In the genomic region with DNA sequence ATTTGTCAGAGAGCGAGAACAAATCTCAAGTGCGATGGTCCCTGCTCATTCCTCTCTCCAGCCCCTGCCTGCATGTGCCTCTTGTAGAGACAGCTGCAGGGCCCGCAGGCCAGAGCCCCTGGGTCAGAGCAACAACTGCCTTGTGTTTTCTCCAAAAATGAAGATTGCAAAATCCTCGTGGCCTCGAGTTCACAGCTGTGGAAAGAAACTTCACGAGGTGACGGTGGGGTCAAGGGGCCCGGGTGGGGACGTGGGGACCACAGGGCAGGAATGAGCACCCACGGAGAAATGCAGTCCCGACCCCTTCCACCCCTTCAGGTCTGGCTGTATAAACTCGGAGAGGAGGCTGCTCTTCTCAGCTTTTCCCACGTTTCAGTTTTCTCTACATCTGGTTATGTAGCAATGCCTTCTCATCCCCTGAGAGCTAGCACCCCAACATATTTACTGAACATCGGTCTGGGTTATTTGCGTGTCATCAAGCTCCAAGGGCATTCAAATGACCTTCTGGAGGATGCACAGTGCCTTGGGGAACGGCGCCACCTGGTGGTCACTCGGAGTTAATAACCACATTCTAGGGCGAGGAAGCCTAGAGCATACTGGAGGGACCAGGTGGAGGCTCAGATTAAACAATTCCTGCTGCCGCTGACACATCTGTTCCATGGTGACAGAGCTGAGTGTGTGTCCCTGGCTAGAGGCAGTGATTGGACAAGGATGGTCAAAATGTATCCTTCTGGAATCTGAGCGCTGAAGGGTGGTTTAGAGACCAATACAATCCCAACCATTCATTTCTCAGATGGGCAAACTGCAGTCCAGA, we compare ENCODE assay signal across 8 cellular contexts.
DNase-seq lines count a peak whose midpoint lies in the region; ATAC-seq and TF ChIP-seq lines count a peak whose summit lies in the region.

No MANE protein-coding gene starts in this region.

- H3K36me3 ChIP-seq in ovary (no peaks in the 10 kb centered on the region), transverse colon (no peaks in the 10 kb centered on the region)

- H3K4me3 ChIP-seq in ovary (no peak overlapping the region), transverse colon (no peak overlapping the region)

- no peak for TF ChIP-seq EP300 in ovary (IDR thresholded peaks at IDR 0.05)
- TF ChIP-seq EP300 in transverse colon (IDR thresholded peaks at IDR 0.05; ENCODE audit: low read depth) = no peak

- H3K9me3 ChIP-seq in ovary = no peaks in the 10 kb centered on the region
- no peaks in the 10 kb centered on the region for H3K9me3 ChIP-seq in transverse colon

- in situ Hi-C loops in transverse colon (cut with MboI; ENCODE audit: low pct_ligation_motif_present in 1 of 4, low pct_unique_long_range_greater_than_20kb in 1 of 4, low sequenced_read_pairs in 3 of 4) = loop anchor here in 3 of 4 donors (10.0 to 25.0 kb wide), 6 partner anchors 132 to 1120 kb away; a partner anchor contains a TSS

- intact Hi-C loops in ovary (cut with DNase I) (loop anchor here (5.0 to 10.0 kb wide), 7 partner anchors 92 to 1122 kb away; a partner anchor contains a TSS), transverse colon (cut with DNase I; ENCODE audit: low total_unique reads) (loop anchor here (2.0 to 5.0 kb wide), 2 partner anchors 120 to 144 kb away; no protein-coding TSS in a partner anchor)

- peak; percentile 84 for ATAC-seq in GM21825 (IDR thresholded peaks at IDR 0.05; ENCODE audit: unreplicated experiment)

- TF ChIP-seq CTCF in ovary (IDR thresholded peaks at IDR 0.05) = peak; percentile 92 to 93 (median 93)
- TF ChIP-seq CTCF in transverse colon (IDR thresholded peaks at IDR 0.05) = peak; percentile 86 to 90 (median 87)

- H3K27me3 ChIP-seq in ovary = no peaks in the 10 kb centered on the region
- H3K27me3 ChIP-seq in transverse colon = no peaks in the 10 kb centered on the region

- peaks cover 14% of the 10 kb centered on the region for H3K4me1 ChIP-seq in ovary (ENCODE audit: insufficient read depth)
- no peaks in the 10 kb centered on the region for H3K4me1 ChIP-seq in transverse colon

- TF ChIP-seq POLR2A in ovary (IDR thresholded peaks at IDR 0.05) = no peak
- no peak for TF ChIP-seq POLR2A in transverse colon (IDR thresholded peaks at IDR 0.05)

- DNase-seq in ELR (ENCODE audit: low read depth) (peak; percentile 43), Kasumi-1 (lab: John Stamatoyannopoulos, UW) (peak; percentile 67), SHP77 (lab: John Stamatoyannopoulos, UW) (peak; percentile 77 to 83), globus pallidus (ENCODE audit: low spot score) (peak; percentile 71), ovary (peak; percentile 81 to 91 (median 86)), transverse colon (peak; percentile 82)
- peak; percentile 44 for DNase-seq in activated gamma-delta T cell treated with anti-CD3 and anti-CD28 coated beads, Interleukin-2, amount 50 U/mL, for 16 hours (ENCODE audit: low read depth)

- 10 to 13% (median 10%) methylated on average over 21 of the region's 21 CpGs for WGBS in ovary, 3 donors
- WGBS in transverse colon (ENCODE audit: low coverage in 1 of 2), 2 donors = 10 to 36% methylated on average over 2 to 21 of the region's 21 CpGs

- H3K27ac ChIP-seq in ovary (peak overlapping the region in 1 of 2 donors; percentile 76), transverse colon (no peak overlapping the region)
